ENCODE assay signal across 10 cellular contexts in the genomic region with DNA sequence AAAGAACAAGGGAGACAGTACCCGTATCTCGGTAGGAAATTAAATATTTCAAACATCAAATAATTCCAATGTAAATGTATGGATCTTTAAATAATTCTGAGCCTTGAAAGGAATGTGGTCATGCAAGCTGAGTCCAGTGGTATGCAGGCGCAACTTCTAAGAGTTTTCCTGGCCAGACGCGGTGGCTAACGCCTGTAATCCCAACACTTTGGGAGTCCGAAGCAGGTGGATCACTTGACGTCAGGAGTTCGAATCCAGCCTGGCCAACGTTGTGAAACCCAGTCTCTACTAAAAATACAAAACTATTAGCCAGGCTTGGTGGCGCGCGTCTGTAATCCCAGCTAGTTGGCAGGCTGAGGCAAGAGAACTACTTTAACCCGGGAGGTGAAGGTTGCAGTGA. TPM values are rescaled to one million over a fixed set of nuclear protein-coding genes. Genes with fewer than 3 reads are reported as not detected.
A peak's percentile ranks its signal among the peaks of the same experiment; 100 is the strongest.
DNase-seq lines count a peak whose midpoint lies in the region; ATAC-seq, FAIRE-seq and TF ChIP-seq lines count a peak whose summit lies in the region.
"Had no signal": no experiment of that assay in that cellular context is flagged by ENCODE, and none has a peak within 500 bp of the region (broad histone marks: within the 10 kb centered on the region; RNA-seq: fewer than 3 reads in every experiment).

No MANE protein-coding gene starts in this region.

- H3K4me1 Mint-ChIP-seq in WTC11: peaks cover 24% of the 10 kb centered on the region
- peaks cover 19% of the 10 kb centered on the region for H3K4me1 Mint-ChIP-seq in stimulated activated effector memory CD8-positive, alpha-beta T cell treated with anti-CD3 and anti-CD28 coated beads, Interleukin-12 subunit alpha, Interleukin-12 subunit beta, amount 100 ng/mL, for 72 hours

- DNase-seq in SK-N-SH (no peak), WTC11 (ENCODE audit: low spot score) (peak; percentile 21), GM19239 (ENCODE audit: insufficient read length, low spot score) (no peak)
- no peak for DNase-seq in stimulated activated effector memory CD8-positive, alpha-beta T cell treated with anti-CD3 and anti-CD28 coated beads, Interleukin-12 subunit alpha, Interleukin-12 subunit beta, amount 100 ng/mL, for 72 hours (ENCODE audit: low spot score in 2 of 2)
- DNase-seq: ACHN had no signal

- peaks cover 9% of the 10 kb centered on the region for H3K36me3 Mint-ChIP-seq in WTC11
- H3K36me3 Mint-ChIP-seq in stimulated activated effector memory CD8-positive, alpha-beta T cell treated with anti-CD3 and anti-CD28 coated beads, Interleukin-12 subunit alpha, Interleukin-12 subunit beta, amount 100 ng/mL, for 72 hours: peaks cover 20% of the 10 kb centered on the region

- H3K79me2 ChIP-seq in SK-N-SH (ENCODE audit: insufficient read depth): peaks cover 21% of the 10 kb centered on the region; the same call in 1 of the 2 replicates

- WGBS in SK-N-SH (ENCODE audit: low lambda C conversion rate): 46% methylated on average over 14 of the region's 14 CpGs
- WGBS in gastroesophageal sphincter (ENCODE audit: low coverage in 1 of 2), 2 donors: 77% methylated on average over 8 of the region's 14 CpGs

- peak overlapping the region; percentile 87 for H3K4me3 Mint-ChIP-seq in WTC11
- peak overlapping the region; percentile 86 for H3K4me3 Mint-ChIP-seq in stimulated activated effector memory CD8-positive, alpha-beta T cell treated with anti-CD3 and anti-CD28 coated beads, Interleukin-12 subunit alpha, Interleukin-12 subunit beta, amount 100 ng/mL, for 72 hours

- H4K20me1 ChIP-seq in SK-N-SH (ENCODE audit: insufficient read depth): no peaks in the 10 kb centered on the region

- TF ChIP-seq CTCF in SK-N-SH (IDR thresholded peaks at IDR 0.05): no peak
- no peak for TF ChIP-seq CTCF in WTC11 (IDR thresholded peaks at IDR 0.05)
- TF ChIP-seq CTCF in gastroesophageal sphincter (IDR thresholded peaks at IDR 0.05): no peak

- H3K4me3 ChIP-seq in SK-N-SH (ENCODE audit: low read depth in 2 of 2, low read length in 1 of 2) (peak overlapping the region; percentile 73 to 91; a peak in 2 of 4 replicates), gastroesophageal sphincter (peak overlapping the region in 1 of 2 donors; percentile 68)

- peak overlapping the region; percentile 97 for H2AFZ ChIP-seq in SK-N-SH (ENCODE audit: low read depth)

- no peak for TF ChIP-seq RAD21 in SK-N-SH (IDR thresholded peaks at IDR 0.05; ENCODE audit: low read length)

- H3K4me1 ChIP-seq in SK-N-SH (ENCODE audit: control insufficient read depth in 1 of 2, insufficient read depth in 2 of 2, low read depth in 1 of 2, low read length in 1 of 2) (no peaks in the 10 kb centered on the region; a peak in 1 of 4 replicates), gastroesophageal sphincter (peaks cover 0 to 18% (median 3%) of the 10 kb centered on the region in 3 donors)

- ATAC-seq in SK-N-SH treated with all-trans-retinoic acid at 6 μM for 48 hours (no peak), WTC11 (no peak), gastroesophageal sphincter (no peak), HG02759 (IDR thresholded peaks at IDR 0.05; ENCODE audit: unreplicated experiment) (no peak), HG03439 (IDR thresholded peaks at IDR 0.05; ENCODE audit: unreplicated experiment) (no peak)
- no peak for ATAC-seq in stimulated activated effector memory CD8-positive, alpha-beta T cell treated with anti-CD3 and anti-CD28 coated beads, Interleukin-12 subunit alpha, Interleukin-12 subunit beta, amount 100 ng/mL, for 72 hours

- H3K9me3 ChIP-seq in SK-N-SH: no peaks in the 10 kb centered on the region
- H3K9me3 ChIP-seq in gastroesophageal sphincter: peaks cover 0 to 15% (median 0%) of the 10 kb centered on the region in 3 donors

- CTCF ChIA-PET in SK-N-SH (lab: Yijun Ruan, JAX) (interaction anchor here (1.3 to 1.8 kb wide), 2 partner anchors 23 to 137 kb away, joined by 3 to 5 read pairs; no protein-coding TSS in a partner anchor), WTC11 (lab: Charles Lee) (interaction anchor here (0.6 to 2.4 kb wide), 4 partner anchors 28 to 137 kb away, joined by 3 to 13 read pairs (median 4); no protein-coding TSS in a partner anchor)

- no peak for TF ChIP-seq POLR2A in gastroesophageal sphincter (IDR thresholded peaks at IDR 0.05)

- POLR2A ChIA-PET in SK-N-SH (lab: Yijun Ruan, JAX): no interaction called here
- POLR2A ChIA-PET in WTC11 (lab: Charles Lee): interaction anchor here (0.6 kb wide), 3 partner anchors 34 to 305 kb away, joined by 3 to 5 read pairs (median 3); no protein-coding TSS in a partner anchor

- no peak for TF ChIP-seq EP300 in SK-N-SH (IDR thresholded peaks at IDR 0.05; ENCODE audit: borderline replicate concordance in 1 of 2, low read depth in 1 of 2, low read length in 1 of 2)
- TF ChIP-seq EP300 in gastroesophageal sphincter (IDR thresholded peaks at IDR 0.05): no peak

- H3K27me3 ChIP-seq in SK-N-SH (ENCODE audit: insufficient read depth) (no peaks in the 10 kb centered on the region), gastroesophageal sphincter (peaks cover 15% of the 10 kb centered on the region)

- peaks cover 23% of the 10 kb centered on the region for H3K9me3 Mint-ChIP-seq in WTC11
- peaks cover 8% of the 10 kb centered on the region for H3K9me3 Mint-ChIP-seq in stimulated activated effector memory CD8-positive, alpha-beta T cell treated with anti-CD3 and anti-CD28 coated beads, Interleukin-12 subunit alpha, Interleukin-12 subunit beta, amount 100 ng/mL, for 72 hours

- H3K9me2 ChIP-seq in SK-N-SH: no peaks in the 10 kb centered on the region

- peak overlapping the region; percentile 76; the same call in 1 of the 2 replicates for H3K27ac Mint-ChIP-seq in WTC11
- no peak overlapping the region for H3K27ac Mint-ChIP-seq in stimulated activated effector memory CD8-positive, alpha-beta T cell treated with anti-CD3 and anti-CD28 coated beads, Interleukin-12 subunit alpha, Interleukin-12 subunit beta, amount 100 ng/mL, for 72 hours

- H3K27me3 Mint-ChIP-seq in WTC11 (ENCODE audit: low read depth): peaks cover 32% of the 10 kb centered on the region

- H3F3A ChIP-seq in SK-N-SH (replicated peaks; ENCODE audit: insufficient read depth): peaks cover 5% of the 10 kb centered on the region

- H3K36me3 ChIP-seq in SK-N-SH (replicated peaks in 1 of 2; ENCODE audit: control insufficient read depth in 1 of 2, insufficient read depth in 2 of 2, low read length in 1 of 2) (no peaks in the 10 kb centered on the region), gastroesophageal sphincter (peaks cover 0 to 2% of the 10 kb centered on the region in 2 donors)

- FAIRE-seq in GM19239 (lab: Jason Lieb, UNC): no peak
- FAIRE-seq: colon had no signal

- no peak overlapping the region for H3K27ac ChIP-seq in SK-N-SH (ENCODE audit: low read depth in 2 of 2, low read length in 1 of 2)
- peak overlapping the region in 3 of 4 donors; percentile 5 to 85 (median 81) for H3K27ac ChIP-seq in gastroesophageal sphincter

- peak overlapping the region; percentile 91; the same call in 1 of the 2 replicates for H3K4me2 ChIP-seq in SK-N-SH

- no peak overlapping the region for H3K9ac ChIP-seq in SK-N-SH

TF ChIP-seq in SK-N-SH, 30 proteins besides CTCF, POLR2A, EP300 and RAD21:
- TF ChIP-seq MEF2A (IDR thresholded peaks at IDR 0.05; ENCODE audit: borderline replicate concordance, low read depth) (no peak), NRF1 (IDR thresholded peaks at IDR 0.05; ENCODE audit: low read depth, low read length) (no peak)

TF ChIP-seq in SK-N-SH treated with all-trans-retinoic acid at 6 μM for 48 hours, 23 proteins besides CTCF, POLR2A, EP300 and RAD21 (continues in another document):
- TF ChIP-seq, protein P1, sequence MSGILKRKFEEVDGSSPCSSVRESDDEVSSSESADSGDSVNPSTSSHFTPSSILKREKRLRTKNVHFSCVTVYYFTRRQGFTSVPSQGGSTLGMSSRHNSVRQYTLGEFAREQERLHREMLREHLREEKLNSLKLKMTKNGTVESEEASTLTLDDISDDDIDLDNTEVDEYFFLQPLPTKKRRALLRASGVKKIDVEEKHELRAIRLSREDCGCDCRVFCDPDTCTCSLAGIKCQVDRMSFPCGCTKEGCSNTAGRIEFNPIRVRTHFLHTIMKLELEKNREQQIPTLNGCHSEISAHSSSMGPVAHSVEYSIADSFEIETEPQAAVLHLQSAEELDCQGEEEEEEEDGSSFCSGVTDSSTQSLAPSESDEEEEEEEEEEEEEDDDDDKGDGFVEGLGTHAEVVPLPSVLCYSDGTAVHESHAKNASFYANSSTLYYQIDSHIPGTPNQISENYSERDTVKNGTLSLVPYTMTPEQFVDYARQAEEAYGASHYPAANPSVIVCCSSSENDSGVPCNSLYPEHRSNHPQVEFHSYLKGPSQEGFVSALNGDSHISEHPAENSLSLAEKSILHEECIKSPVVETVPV (CRISPR knock-in tag; IDR thresholded peaks at IDR 0.05): no peak
- no peak for TF ChIP-seq ARNTL (CRISPR knock-in tag; IDR thresholded peaks at IDR 0.05; ENCODE audit: borderline replicate concordance, low read depth)
- no peak for TF ChIP-seq CSDC2 (CRISPR knock-in tag; IDR thresholded peaks at IDR 0.05)
- TF ChIP-seq ZFP30 (CRISPR knock-in tag; IDR thresholded peaks at IDR 0.05): no peak

TF ChIP-seq in WTC11, 78 proteins besides CTCF, POLR2A, EP300 and RAD21 (continues in another document):
- TF ChIP-seq NFE2L1 (CRISPR knock-in tag; IDR thresholded peaks at IDR 0.05) (no peak), NFYB (CRISPR knock-in tag; conservative IDR thresholded peaks at IDR 0.05; ENCODE audit: low read depth) (no peak), ELF4 (CRISPR knock-in tag; IDR thresholded peaks at IDR 0.05; ENCODE audit: low read depth) (no peak), CREM (CRISPR knock-in tag; IDR thresholded peaks at IDR 0.05) (no peak), HMGA2 (CRISPR knock-in tag; IDR thresholded peaks at IDR 0.05) (no peak)
- TF ChIP-seq, protein P2, sequence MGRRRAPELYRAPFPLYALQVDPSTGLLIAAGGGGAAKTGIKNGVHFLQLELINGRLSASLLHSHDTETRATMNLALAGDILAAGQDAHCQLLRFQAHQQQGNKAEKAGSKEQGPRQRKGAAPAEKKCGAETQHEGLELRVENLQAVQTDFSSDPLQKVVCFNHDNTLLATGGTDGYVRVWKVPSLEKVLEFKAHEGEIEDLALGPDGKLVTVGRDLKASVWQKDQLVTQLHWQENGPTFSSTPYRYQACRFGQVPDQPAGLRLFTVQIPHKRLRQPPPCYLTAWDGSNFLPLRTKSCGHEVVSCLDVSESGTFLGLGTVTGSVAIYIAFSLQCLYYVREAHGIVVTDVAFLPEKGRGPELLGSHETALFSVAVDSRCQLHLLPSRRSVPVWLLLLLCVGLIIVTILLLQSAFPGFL (CRISPR knock-in tag; IDR thresholded peaks at IDR 0.05; ENCODE audit: borderline replicate concordance): no peak

RNA-seq across cellular contexts. Expression of a gene that starts 1.1 kb away (rescaled TPM):
- polyA plus RNA-seq in SK-N-SH (2012; rRNA removed): 0.77 and 0.94 TPM in 2 replicates
- polyA plus RNA-seq in SK-N-SH (2012; cell fraction: cytosol; rRNA removed): 1.3 TPM in 2 replicates
- 0.29 and 0.82 TPM in 2 replicates for polyA plus RNA-seq in SK-N-SH (2012; cell fraction: nucleus; rRNA removed)
- total RNA-seq in WTC11 (2021) (16.0 to 18.5 TPM (median 16.3 TPM) in 3 replicates), gastroesophageal sphincter (10 to 100 TPM in 2 of 4 donors, 1 to 10 TPM in 2; 5.2 to 11.5 (median 8.6) TPM)

RNA-seq across cellular contexts. Expression of a gene that starts 33.0 kb away (rescaled TPM):
- 2.5 and 3.9 TPM in 2 replicates for polyA plus RNA-seq in SK-N-SH (2012; rRNA removed)
- 3.1 and 3.2 TPM in 2 replicates for polyA plus RNA-seq in SK-N-SH (2012; cell fraction: cytosol; rRNA removed)
- 3.4 and 6.6 TPM in 2 replicates for polyA plus RNA-seq in SK-N-SH (2012; cell fraction: nucleus; rRNA removed)
- total RNA-seq in WTC11 (2021): 46.9 to 59.7 TPM (median 48.6 TPM) in 3 replicates
- 10 to 100 TPM in 3 of 4 donors, 1 to 10 TPM in 1; 9.2 to 14.5 (median 11.8) TPM for total RNA-seq in gastroesophageal sphincter

Comparison
In these comparisons a context has a peak if more than half of its experiments do, and no peak if none do; other contexts are left out.
1. H3K27ac ChIP-seq: peak in gastroesophageal sphincter (3 of 4); none in SK-N-SH (0 of 2).